Comparison of ENCODE assay signal across 16 cellular contexts in the genomic region with DNA sequence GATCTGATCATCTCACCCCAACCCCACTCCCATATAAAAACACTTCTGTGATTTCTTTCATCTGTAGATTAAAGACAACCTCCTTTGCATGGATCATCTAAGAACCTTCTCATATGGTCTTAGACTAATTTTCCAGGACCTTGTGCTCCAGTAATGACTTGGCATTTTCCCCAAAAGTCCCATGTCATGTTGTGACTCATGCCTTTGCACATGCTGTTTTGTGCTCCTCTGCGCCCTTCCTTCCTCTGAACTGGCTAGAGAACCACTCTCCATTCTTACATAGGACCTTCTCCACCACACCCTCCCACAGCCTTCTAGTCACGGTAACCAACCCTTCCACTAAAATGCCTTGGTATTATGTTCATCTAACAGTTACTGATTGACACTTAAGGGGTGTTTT.
DNase-seq lines count a peak whose midpoint lies in the region; ATAC-seq and TF ChIP-seq lines count a peak whose summit lies in the region.
"Had no signal": no experiment of that assay in that cellular context is flagged by ENCODE, and none has a peak within 500 bp of the region (broad histone marks: within the 10 kb centered on the region; RNA-seq: fewer than 3 reads in every experiment).

No MANE protein-coding gene starts in this region.

- CTCF ChIA-PET in PC-9 (lab: Charles Lee): no interaction called here

- BruUV-seq in PC-9 (replicated peaks; lab: Mats Ljungman, UMichigan): no TSS peak

- no peaks in the 10 kb centered on the region for H4K20me1 ChIP-seq in PC-9 (ENCODE audit: insufficient read depth)

- POLR2A ChIA-PET in PC-9 (lab: Charles Lee; ENCODE audit: unreplicated experiment): no interaction called here

- no peaks in the 10 kb centered on the region for H3K9me2 ChIP-seq in PC-9 (ENCODE audit: insufficient read depth)

- TF ChIP-seq CTCF in choroid plexus epithelial cell (conservative IDR thresholded peaks at IDR 0.05; ENCODE audit: low read depth, low read length) (no peak), gastrocnemius medialis (IDR thresholded peaks at IDR 0.05 in 4 of 5, conservative IDR thresholded peaks at IDR 0.05 in 1 of 5) (no peak), PC-9 (conservative IDR thresholded peaks at IDR 0.05) (no peak)

- H3K79me2 ChIP-seq in PC-9 (ENCODE audit: low read depth): no peaks in the 10 kb centered on the region

- ATAC-seq in GM19463 (IDR thresholded peaks at IDR 0.05; ENCODE audit: unreplicated experiment) (no peak), gastrocnemius medialis (no peak)
- ATAC-seq: activated CD8-positive, alpha-beta memory T cell treated with anti-CD3 and anti-CD28 coated beads, Interleukin-2, amount 10 ng/mL, durations not matched to agents 7 days and 5 days; lower lobe of right lung had no signal

- TF ChIP-seq POLR2A in gastrocnemius medialis (IDR thresholded peaks at IDR 0.05): no peak

- H2BK5ac ChIP-seq in mesenchymal stem cell (ENCODE audit: low read depth, low read length, poor library complexity, severe bottlenecking): no peak overlapping the region

- H3K9ac ChIP-seq in mesenchymal stem cell (ENCODE audit: low read length): no peak overlapping the region

- no peaks in the 10 kb centered on the region for H3K36me3 ChIP-seq in mesenchymal stem cell (ENCODE audit: control insufficient read depth in 1 of 2, insufficient read depth in 2 of 2, low read depth in 1 of 2, low read length in 2 of 2)
- H3K36me3 ChIP-seq in gastrocnemius medialis: no peaks in the 10 kb centered on the region
- H3K36me3 ChIP-seq in PC-9 (ENCODE audit: low read depth): no peaks in the 10 kb centered on the region
- H3K36me3 ChIP-seq: lower lobe of right lung had no signal

- H3K4me2 ChIP-seq in mesenchymal stem cell (ENCODE audit: low read length, poor library complexity, severe bottlenecking) (no peak overlapping the region), PC-9 (no peak overlapping the region)

- DNase-seq in Daoy (ENCODE audit: low read depth): peak; percentile 35
- peak; percentile 30 for DNase-seq in HT-29 (ENCODE audit: low spot score)
- peak; percentile 68 for DNase-seq in choroid plexus epithelial cell (ENCODE audit: low read depth)
- DNase-seq in mesenchymal stem cell: peak; percentile 34
- no peak for DNase-seq in NCI-H1048 (lab: John Stamatoyannopoulos, UW)
- DNase-seq in gastrocnemius medialis: no peak
- DNase-seq in PC-9: no peak
- DNase-seq: activated CD8-positive, alpha-beta memory T cell treated with anti-CD3 and anti-CD28 coated beads, Interleukin-2, amount 10 ng/mL, durations not matched to agents 7 days and 5 days; activated naive CD4-positive, alpha-beta T cell treated with anti-CD3 and anti-CD28 coated beads, Interleukin-2, amount 50 U/mL, for 16 hours; CD4-positive, CD25-positive, alpha-beta regulatory T cell; lower lobe of right lung; NCI-H1436 treated with DMSO at 0.1 percent for 48 hours; NCI-H446 treated with DMSO at 0.1 percent for 48 hours; small intestine; SW 1271 had no signal

- no peak overlapping the region for H2BK12ac ChIP-seq in mesenchymal stem cell (ENCODE audit: low read length in 2 of 2)

- in situ Hi-C loops in gastrocnemius medialis (cut with MboI; ENCODE audit: low sequenced_read_pairs in 4 of 4): no loop called here

- H3K27me3 ChIP-seq in mesenchymal stem cell (ENCODE audit: control insufficient read depth in 1 of 2, insufficient read depth in 1 of 2, low read length in 2 of 2) (no peaks in the 10 kb centered on the region), gastrocnemius medialis (no peaks in the 10 kb centered on the region), PC-9 (ENCODE audit: insufficient read depth, low read depth) (no peaks in the 10 kb centered on the region)

- no peaks in the 10 kb centered on the region for H3K79me1 ChIP-seq in mesenchymal stem cell (replicated peaks; ENCODE audit: low read length, poor library complexity, severe bottlenecking)

- H2AFZ ChIP-seq in mesenchymal stem cell (ENCODE audit: low read depth, low read length): no peak overlapping the region
- no peak overlapping the region for H2AFZ ChIP-seq in PC-9

- H3K4me3 ChIP-seq in choroid plexus epithelial cell (ENCODE audit: low read depth, low read length): no peak overlapping the region
- H3K4me3 ChIP-seq in mesenchymal stem cell (ENCODE audit: insufficient read depth in 1 of 2, low read depth in 1 of 2, low read length in 2 of 2): no peak overlapping the region
- no peak overlapping the region for H3K4me3 ChIP-seq in gastrocnemius medialis
- no peak overlapping the region for H3K4me3 ChIP-seq in PC-9
- H3K4me3 ChIP-seq: lower lobe of right lung had no signal

- H2BK120ac ChIP-seq in mesenchymal stem cell (ENCODE audit: low read depth, low read length): no peak overlapping the region

- H4K8ac ChIP-seq in mesenchymal stem cell (ENCODE audit: low read length): no peak overlapping the region

- WGBS in mesenchymal stem cell: 86% methylated on average over 1 of the region's 2 CpGs

- H4K91ac ChIP-seq in mesenchymal stem cell (ENCODE audit: low read length): no peak overlapping the region

- H2BK15ac ChIP-seq in mesenchymal stem cell (ENCODE audit: low read depth, poor library complexity, severe bottlenecking): no peak overlapping the region

- intact Hi-C loops in gastrocnemius medialis (cut with DNase I; ENCODE audit: low total_unique reads): no loop called here
- intact Hi-C loops in PC-9 (cut with micrococcal nuclease; ENCODE audit: unreplicated experiment): no loop called here

- H3K9me3 ChIP-seq in mesenchymal stem cell (ENCODE audit: control insufficient read depth, low read length) (no peaks in the 10 kb centered on the region), gastrocnemius medialis (no peaks in the 10 kb centered on the region), PC-9 (ENCODE audit: insufficient read depth, low read depth) (no peaks in the 10 kb centered on the region)
- H3K9me3 ChIP-seq: lower lobe of right lung had no signal

- H3K14ac ChIP-seq in mesenchymal stem cell (ENCODE audit: low read length in 2 of 2): no peak overlapping the region

- H2AK5ac ChIP-seq in mesenchymal stem cell (ENCODE audit: low read length, severe bottlenecking): no peak overlapping the region

- H3K27ac ChIP-seq in mesenchymal stem cell (ENCODE audit: low read length, poor library complexity, severe bottlenecking) (no peak overlapping the region), gastrocnemius medialis (no peak overlapping the region), PC-9 (no peak overlapping the region)
- H3K27ac ChIP-seq: lower lobe of right lung had no signal

- no peak overlapping the region for H3K23ac ChIP-seq in mesenchymal stem cell (ENCODE audit: low read length in 2 of 2)

- no peak overlapping the region for H3K18ac ChIP-seq in mesenchymal stem cell (ENCODE audit: low read depth in 1 of 2, low read length in 2 of 2)

- H3K4me1 ChIP-seq in mesenchymal stem cell (ENCODE audit: control insufficient read depth, insufficient read depth, low read depth, low read length) (no peaks in the 10 kb centered on the region), gastrocnemius medialis (no peaks in the 10 kb centered on the region), PC-9 (replicated peaks; ENCODE audit: insufficient read depth) (no peaks in the 10 kb centered on the region)
- H3K4me1 ChIP-seq: lower lobe of right lung had no signal

- no peak overlapping the region for H3K4ac ChIP-seq in mesenchymal stem cell (ENCODE audit: low read depth in 1 of 2, low read length in 2 of 2)

- H3F3A ChIP-seq in PC-9 (ENCODE audit: insufficient read depth, low read depth): no peaks in the 10 kb centered on the region

Comparison
In these comparisons a context has a peak if more than half of its experiments do, and no peak if none do; other contexts are left out.
1. DNase-seq: peak in Daoy (single experiment), HT-29 (single experiment), choroid plexus epithelial cell (single experiment) and mesenchymal stem cell (single experiment); none in NCI-H1048 (single experiment), gastrocnemius medialis (0 of 2) and PC-9 (0 of 2).